32 cellular contexts compared by ENCODE assay signal in genomic region chr19:6644796-6645195, GRCh38. TPM values are rescaled to one million over a fixed set of nuclear protein-coding genes. Genes with fewer than 3 reads are reported as not detected.
"Had no signal": no experiment of that assay in that cellular context is flagged by ENCODE, and none has a peak within 500 bp of the region (broad histone marks: within the 10 kb centered on the region; RNA-seq: fewer than 3 reads in every experiment).

No MANE protein-coding gene starts in this region.

- H3K36me3 Mint-ChIP-seq: stimulated activated memory B cell treated with anti-CD40 and anti-IgM and Interleukin-4, amounts not matched to agents 10 μg/mL and 1 μg/mL and 100 μg/mL, for 72 hours; stimulated activated naive B cell treated with anti-CD40 and anti-IgM and Interleukin-4, amounts not matched to agents 10 μg/mL and 1 μg/mL and 100 μg/mL, for 72 hours; type B pancreatic cell had no signal

- H3K27me3 Mint-ChIP-seq: stimulated activated naive CD8-positive, alpha-beta T cell treated with anti-CD3 and anti-CD28 coated beads, Interleukin-15, amount 100 ng/mL, for 72 hours; stimulated activated naive CD8-positive, alpha-beta T cell treated with anti-CD3 and anti-CD28 coated beads, Interleukin-15, Interleukin-2, amounts not matched to agents 100 ng/mL and 50 ng/mL, for 24 hours had no signal

- H3K4me3 ChIP-seq: stomach, suprapubic skin, testis, thoracic aorta, thyroid gland, tibial artery, tibial nerve, transverse colon, upper lobe of left lung, upper lobe of right lung, uterus, vagina had no signal

- H3K27me3 ChIP-seq: testis, thyroid gland, tibial nerve, upper lobe of left lung, upper lobe of right lung, uterus, vagina had no signal

- H3K4me1 ChIP-seq: suprapubic skin, testis, thyroid gland, tibial artery, tibial nerve, transverse colon, upper lobe of left lung, uterus, vagina had no signal

- H3K27ac ChIP-seq: stomach, suprapubic skin, testis, thoracic aorta, thyroid gland, tibial artery, tibial nerve, transverse colon, upper lobe of left lung, upper lobe of right lung, uterus, vagina had no signal

- H3K36me3 ChIP-seq: stomach, suprapubic skin, thoracic aorta, thyroid gland, tibial artery, tibial nerve, transverse colon, upper lobe of left lung, upper lobe of right lung, uterus, vagina had no signal

- H3K27ac Mint-ChIP-seq: stimulated activated effector memory CD8-positive, alpha-beta T cell treated with anti-CD3 and anti-CD28 coated beads, Interleukin-12 subunit alpha, Interleukin-12 subunit beta, amount 100 ng/mL, for 72 hours; stimulated activated memory B cell treated with anti-CD40 and anti-IgM and Interleukin-4, amounts not matched to agents 10 μg/mL and 1 μg/mL and 100 μg/mL, for 72 hours; stimulated activated naive B cell treated with anti-CD40 and anti-IgM and Interleukin-4, amounts not matched to agents 10 μg/mL and 1 μg/mL and 100 μg/mL, for 72 hours; stimulated activated naive CD8-positive, alpha-beta T cell treated with anti-CD3 and anti-CD28 coated beads, Interleukin-15, amount 100 ng/mL, for 72 hours; stimulated activated naive CD8-positive, alpha-beta T cell treated with anti-CD3 and anti-CD28 coated beads, Interleukin-15, Interleukin-2, amounts not matched to agents 100 ng/mL and 50 ng/mL, for 24 hours; type B pancreatic cell had no signal

- ATAC-seq: stimulated activated effector memory CD8-positive, alpha-beta T cell treated with anti-CD3 and anti-CD28 coated beads, Interleukin-12 subunit alpha, Interleukin-12 subunit beta, amount 100 ng/mL, for 72 hours; stimulated activated memory B cell treated with anti-CD40 and anti-IgM and Interleukin-4, amounts not matched to agents 10 μg/mL and 1 μg/mL and 100 μg/mL, for 72 hours; stimulated activated naive B cell treated with anti-CD40 and anti-IgM and Interleukin-4, amounts not matched to agents 10 μg/mL and 1 μg/mL and 100 μg/mL, for 72 hours; stimulated activated naive CD8-positive, alpha-beta T cell treated with anti-CD3 and anti-CD28 coated beads, Interleukin-15, amount 100 ng/mL, for 72 hours; stimulated activated naive CD8-positive, alpha-beta T cell treated with anti-CD3 and anti-CD28 coated beads, Interleukin-15, Interleukin-2, amounts not matched to agents 100 U/mL and 50 U/mL, for 24 hours; upper lobe of right lung had no signal

- H3K9me3 Mint-ChIP-seq: stimulated activated effector memory CD8-positive, alpha-beta T cell treated with anti-CD3 and anti-CD28 coated beads, Interleukin-12 subunit alpha, Interleukin-12 subunit beta, amount 100 ng/mL, for 72 hours; stimulated activated memory B cell treated with anti-CD40 and anti-IgM and Interleukin-4, amounts not matched to agents 10 μg/mL and 1 μg/mL and 100 μg/mL, for 72 hours; stimulated activated naive B cell treated with anti-CD40 and anti-IgM and Interleukin-4, amounts not matched to agents 10 μg/mL and 1 μg/mL and 100 μg/mL, for 72 hours; stimulated activated naive CD8-positive, alpha-beta T cell treated with anti-CD3 and anti-CD28 coated beads, Interleukin-15, amount 100 ng/mL, for 72 hours; stimulated activated naive CD8-positive, alpha-beta T cell treated with anti-CD3 and anti-CD28 coated beads, Interleukin-15, Interleukin-2, amounts not matched to agents 100 ng/mL and 50 ng/mL, for 24 hours; type B pancreatic cell had no signal

- DNase-seq: stimulated activated CD4-positive, alpha-beta T cell treated with anti-CD3 and anti-CD28 coated beads, Interleukin-2, amount 100 ng/mL, for 48 hours; stimulated activated CD4-positive, alpha-beta T cell treated with anti-CD3 and anti-CD28 coated beads, Interleukin-4, amount 100 ng/mL, for 1 hour; stimulated activated CD4-positive, alpha-beta T cell treated with anti-CD3 and anti-CD28 coated beads, Interleukin-4, amount 100 ng/mL, for 24 hours; stimulated activated CD4-positive, alpha-beta T cell treated with anti-CD3 and anti-CD28 coated beads, Interleukin-4, amount 100 ng/mL, for 4 hours; stimulated activated CD8-positive, alpha-beta memory T cell treated with anti-CD3 and anti-CD28 coated beads, Interleukin-4, amount 100 ng/mL, for 48 hours; stimulated activated naive B cell treated with anti-CD40 and anti-IgM and Interleukin-4, amounts not matched to agents 10 μg/mL and 1 μg/mL and 100 μg/mL, for 72 hours; stimulated activated naive CD4-positive, alpha-beta T cell; stimulated activated naive CD4-positive, alpha-beta T cell treated with Interleukin-2 at 50 U/mL for 16 hours; stimulated activated naive CD8-positive, alpha-beta T cell treated with anti-CD3 and anti-CD28 coated beads, Interleukin-15, amount 100 ng/mL, for 72 hours; stimulated activated naive CD8-positive, alpha-beta T cell treated with anti-CD3 and anti-CD28 coated beads, Interleukin-15, Interleukin-2, amounts not matched to agents 100 U/mL and 50 U/mL, for 24 hours; stomach; substantia nigra; testis; thyroid gland; tibial artery; transverse colon; trophoblast cell; upper lobe of left lung; upper lobe of right lung; uterus had no signal

- H3K9me3 ChIP-seq: suprapubic skin, testis, thoracic aorta, thyroid gland, tibial artery, transverse colon, upper lobe of left lung, upper lobe of right lung, uterus, vagina had no signal

- H3K4me3 Mint-ChIP-seq: stimulated activated effector memory CD8-positive, alpha-beta T cell treated with anti-CD3 and anti-CD28 coated beads, Interleukin-12 subunit alpha, Interleukin-12 subunit beta, amount 100 ng/mL, for 72 hours; stimulated activated memory B cell treated with anti-CD40 and anti-IgM and Interleukin-4, amounts not matched to agents 10 μg/mL and 1 μg/mL and 100 μg/mL, for 72 hours; stimulated activated naive B cell treated with anti-CD40 and anti-IgM and Interleukin-4, amounts not matched to agents 10 μg/mL and 1 μg/mL and 100 μg/mL, for 72 hours; stimulated activated naive CD8-positive, alpha-beta T cell treated with anti-CD3 and anti-CD28 coated beads, Interleukin-15, amount 100 ng/mL, for 72 hours; stimulated activated naive CD8-positive, alpha-beta T cell treated with anti-CD3 and anti-CD28 coated beads, Interleukin-15, Interleukin-2, amounts not matched to agents 100 ng/mL and 50 ng/mL, for 24 hours; type B pancreatic cell had no signal

RNA-seq across cellular contexts. Expression of gene TNFSF14, which starts 25.2 kb away (rescaled TPM):
- total RNA-seq: suprapubic skin, temporal lobe had no signal

RNA-seq across cellular contexts. Expression of gene CD70, which starts 53.8 kb away (rescaled TPM):
- total RNA-seq: stomach, subcutaneous adipose tissue, temporal lobe, thoracic aorta, transverse colon, ureter, urinary bladder, vagina had no signal
- polyA plus RNA-seq: urinary bladder had no signal
